11 cellular contexts compared by ENCODE assay signal in the genomic region with DNA sequence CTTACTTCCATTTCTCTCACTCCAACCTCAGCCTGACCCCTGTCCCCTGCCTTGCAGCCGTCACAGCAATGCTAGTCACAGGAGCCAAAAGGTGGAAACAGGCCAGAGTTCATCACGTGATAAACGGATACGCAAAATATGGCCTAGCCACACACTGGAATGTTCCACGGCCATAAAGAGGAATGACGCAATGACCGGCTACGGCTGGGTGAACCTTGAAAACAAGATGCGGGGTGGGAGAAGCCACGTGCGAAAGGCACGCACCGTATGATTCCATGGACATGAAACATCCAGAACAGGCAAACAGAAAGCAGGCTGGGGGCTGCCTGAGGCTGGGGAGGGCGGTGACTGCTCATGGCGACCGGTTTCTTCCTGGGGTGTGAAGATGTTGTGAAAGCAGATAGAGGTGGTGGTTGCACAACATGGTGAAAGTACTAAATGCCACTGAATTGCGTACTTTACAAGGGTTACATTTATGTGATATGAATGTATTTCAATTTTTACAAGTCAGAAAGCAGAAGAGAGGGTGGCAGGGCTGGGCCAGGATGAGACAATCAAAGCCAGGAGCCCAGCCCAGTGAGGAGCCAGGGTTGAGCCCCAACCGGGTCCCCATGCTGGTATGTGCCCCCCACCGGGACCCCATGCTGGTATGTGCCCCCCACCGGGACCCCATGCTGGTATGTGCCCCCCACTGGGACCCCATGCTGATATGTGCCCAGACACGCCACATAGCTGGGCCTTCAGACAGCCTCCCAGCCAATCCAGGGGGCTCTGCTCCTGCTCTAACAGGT.
DNase-seq lines count a peak whose midpoint lies in the region; ATAC-seq and TF ChIP-seq lines count a peak whose summit lies in the region.
"Had no signal": no experiment of that assay in that cellular context is flagged by ENCODE, and none has a peak within 500 bp of the region (broad histone marks: within the 10 kb centered on the region; RNA-seq: fewer than 3 reads in every experiment).

No MANE protein-coding gene starts in this region.

- H3K9me3 ChIP-seq in lung (ENCODE audit: control insufficient read depth in 2 of 2, insufficient read depth in 1 of 2, low read length in 1 of 2), result no peaks in the 10 kb centered on the region
- no peaks in the 10 kb centered on the region for H3K9me3 ChIP-seq in tibial nerve

- TF ChIP-seq CTCF in lung (IDR thresholded peaks at IDR 0.05; ENCODE audit: control extremely low read depth, extremely low read depth) (no peak), tibial nerve (IDR thresholded peaks at IDR 0.05) (no peak)

- no peak overlapping the region for H3K4me3 ChIP-seq in lung
- no peak overlapping the region for H3K4me3 ChIP-seq in tibial nerve

- DNase-seq in NOMO-1 (lab: John Stamatoyannopoulos, UW; ENCODE audit: unreplicated experiment in 2 of 2) (peak; percentile 86 to 96), dermis microvascular lymphatic vessel endothelial cell (ENCODE audit: low read depth in 2 of 2) (peak; percentile 75 to 98), lung (ENCODE audit: low spot score) (peak; percentile 69), tibial nerve (ENCODE audit: low spot score in 2 of 2) (peak in 1 of 2 donors; percentile 59), mesenteric fat pad (ENCODE audit: low spot score) (no peak), GDM1 (lab: John Stamatoyannopoulos, UW) (no peak), NCI-H1930 (lab: John Stamatoyannopoulos, UW) (no peak), NCI-H2171 treated with DMSO at 0.1 percent for 48 hours (lab: John Stamatoyannopoulos, UW) (no peak)
- DNase-seq: activated effector memory CD4-positive, alpha-beta T cell treated with Interleukin-2 at 50 U/mL for 16 hours; HFFc6 had no signal

- peak; percentile 71 for ATAC-seq in lung (ENCODE audit: insufficient read depth, low FRiP score)
- ATAC-seq: SK-N-SH treated with all-trans-retinoic acid at 6 μM for 48 hours had no signal

- H3K27me3 ChIP-seq in lung (ENCODE audit: control insufficient read depth, insufficient read depth), result no peaks in the 10 kb centered on the region
- no peaks in the 10 kb centered on the region for H3K27me3 ChIP-seq in tibial nerve

- TF ChIP-seq EP300 in tibial nerve (IDR thresholded peaks at IDR 0.05), result peak; percentile 63 to 76

- no peak for TF ChIP-seq POLR2A in tibial nerve (IDR thresholded peaks at IDR 0.05)

- peaks cover 0 to 7% of the 10 kb centered on the region in 2 donors for H3K36me3 ChIP-seq in lung (ENCODE audit: control insufficient read depth in 2 of 2, insufficient read depth in 2 of 2, low read length in 2 of 2)
- peaks cover 0 to 9% (median 0%) of the 10 kb centered on the region in 3 donors for H3K36me3 ChIP-seq in tibial nerve

- 38 to 62% methylated on average over 21 of the region's 21 CpGs for WGBS in lung, 2 donors
- WGBS in tibial nerve, 2 donors, result 81 to 91% methylated on average over 19 to 21 of the region's 21 CpGs

- H3K27ac ChIP-seq in lung (ENCODE audit: low read depth in 1 of 2, low read length in 1 of 2) (peak overlapping the region in 1 of 2 donors; percentile 86), tibial nerve (peak overlapping the region in 2 of 4 donors; percentile 34 to 69)

- peaks cover 0 to 7% of the 10 kb centered on the region in 2 donors for H3K4me1 ChIP-seq in lung (ENCODE audit: control insufficient read depth in 2 of 2, insufficient read depth in 2 of 2, low read length in 2 of 2)
- H3K4me1 ChIP-seq in tibial nerve, result no peaks in the 10 kb centered on the region

Comparison
In these comparisons a context has a peak if more than half of its experiments do, and no peak if none do; other contexts are left out.
1. DNase-seq: peak in NOMO-1 (2 of 2), dermis microvascular lymphatic vessel endothelial cell (2 of 2) and lung (single experiment); none in mesenteric fat pad (single experiment), GDM1 (single experiment), NCI-H1930 (0 of 2) and NCI-H2171 treated with DMSO at 0.1 percent for 48 hours (single experiment).